Comparison of ENCODE assay signal across 13 cellular contexts in the genomic region with DNA sequence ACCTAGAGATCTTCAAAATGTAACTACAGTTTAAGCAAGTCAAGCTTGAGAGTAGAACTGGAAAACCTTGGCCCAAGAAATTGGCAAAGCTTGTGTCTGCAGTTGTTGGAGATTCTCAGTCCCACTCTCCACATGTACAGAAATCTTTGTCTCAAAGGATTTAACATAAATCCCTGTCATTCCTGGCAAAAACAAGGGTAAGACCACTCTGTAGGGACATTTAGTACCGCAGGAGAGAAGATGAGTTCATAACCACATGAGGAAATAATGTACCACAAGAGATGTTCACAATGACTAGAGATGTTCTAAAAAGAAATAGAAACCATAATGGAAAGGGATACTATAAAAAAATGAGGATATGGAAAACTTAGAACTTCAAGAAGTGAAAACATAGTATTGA.
A peak's percentile ranks its signal among the peaks of the same experiment; 100 is the strongest.
DNase-seq lines count a peak whose midpoint lies in the region; ATAC-seq and TF ChIP-seq lines count a peak whose summit lies in the region.
"Had no signal": no experiment of that assay in that cellular context is flagged by ENCODE, and none has a peak within 500 bp of the region (broad histone marks: within the 10 kb centered on the region; RNA-seq: fewer than 3 reads in every experiment).

No MANE protein-coding gene starts in this region.

- peak overlapping the region in 9 of 10 donors; percentile 47 to 88 (median 85) for H3K27ac ChIP-seq in heart right ventricle
- H3K27ac ChIP-seq in gastroesophageal sphincter = peak overlapping the region in 3 of 4 donors; percentile 65 to 83 (median 75)
- H3K27ac ChIP-seq in temporal lobe (ENCODE audit: low read depth, low read length) = peak overlapping the region; percentile 90

- TF ChIP-seq POLR2A in gastroesophageal sphincter (IDR thresholded peaks at IDR 0.05) = no peak

- no peak for DNase-seq in heart right ventricle
- no peak for DNase-seq in left ventricle myocardium superior
- no peak for DNase-seq in activated CD4-positive, alpha-beta memory T cell treated with anti-CD3 and anti-CD28 coated beads, Interleukin-2, amount 10 ng/mL, durations not matched to agents 7 days and 5 days
- DNase-seq in amniotic stem cell (lab: John Stamatoyannopoulos, UW) = no peak
- DNase-seq: DMS79 treated with DMSO at 0.1 percent for 48 hours, NCI-H1048, NCI-H345, retina had no signal

- intact Hi-C loops in heart right ventricle (cut with DNase I) = loop anchor here (5.0 to 10.0 kb wide), 7 partner anchors 45 to 182 kb away; a partner anchor contains a TSS
- intact Hi-C loops in left ventricle myocardium superior (cut with micrococcal nuclease) = loop anchor here (5.0 kb wide), 1 partner anchor 117 kb away; no protein-coding TSS in a partner anchor

- no peaks in the 10 kb centered on the region for H3K27me3 Mint-ChIP-seq in activated CD4-positive, alpha-beta memory T cell treated with anti-CD3 and anti-CD28 coated beads, Interleukin-2, amount 10 ng/mL, durations not matched to agents 7 days and 5 days

- H3K4me3 Mint-ChIP-seq in activated CD4-positive, alpha-beta memory T cell treated with anti-CD3 and anti-CD28 coated beads, Interleukin-2, amount 10 ng/mL, durations not matched to agents 7 days and 5 days = peak overlapping the region; percentile 43

- H3K27me3 ChIP-seq in heart right ventricle (no peaks in the 10 kb centered on the region), gastroesophageal sphincter (no peaks in the 10 kb centered on the region)
- H3K27me3 ChIP-seq: adrenal gland had no signal

- H3K4me1 Mint-ChIP-seq in activated CD4-positive, alpha-beta memory T cell treated with anti-CD3 and anti-CD28 coated beads, Interleukin-2, amount 10 ng/mL, durations not matched to agents 7 days and 5 days = peaks cover 75% of the 10 kb centered on the region

- H3K4me1 ChIP-seq in heart right ventricle (peaks cover 0 to 70% (median 54%) of the 10 kb centered on the region in 9 donors), gastroesophageal sphincter (peaks cover 7 to 66% (median 16%) of the 10 kb centered on the region in 3 donors)

- H3K36me3 ChIP-seq in heart right ventricle (peaks cover 0 to 56% (median 14%) of the 10 kb centered on the region in 9 donors), gastroesophageal sphincter (peaks cover 2 to 44% of the 10 kb centered on the region in 2 donors)

- H3K4me3 ChIP-seq in heart right ventricle (no peak overlapping the region), gastroesophageal sphincter (no peak overlapping the region)
- H3K4me3 ChIP-seq: adrenal gland had no signal

- WGBS in heart right ventricle, 2 donors = 77 to 95% methylated on average over 1 of the region's 1 CpG
- 80 to 100% methylated on average over 1 of the region's 1 CpG for WGBS in gastroesophageal sphincter (ENCODE audit: low coverage in 1 of 2), 2 donors

- H3K9me3 Mint-ChIP-seq in activated CD4-positive, alpha-beta memory T cell treated with anti-CD3 and anti-CD28 coated beads, Interleukin-2, amount 10 ng/mL, durations not matched to agents 7 days and 5 days = no peaks in the 10 kb centered on the region

- H3K36me3 Mint-ChIP-seq in activated CD4-positive, alpha-beta memory T cell treated with anti-CD3 and anti-CD28 coated beads, Interleukin-2, amount 10 ng/mL, durations not matched to agents 7 days and 5 days (ENCODE audit: low read depth) = peaks cover 54% of the 10 kb centered on the region

- POLR2A ChIA-PET in activated CD4-positive, alpha-beta memory T cell treated with anti-CD3 and anti-CD28 coated beads, Interleukin-2, amount 10 ng/mL, durations not matched to agents 7 days and 5 days (lab: Charles Lee) = interaction anchor here (0.9 to 7.5 kb wide), 10 partner anchors 11 to 516 kb away, joined by 3 to 59 read pairs (median 5); a partner anchor contains a TSS

- ATAC-seq in heart right ventricle (no peak), left ventricle myocardium superior (no peak), gastroesophageal sphincter (no peak), HG03469 (IDR thresholded peaks at IDR 0.05; ENCODE audit: unreplicated experiment) (no peak)
- ATAC-seq in activated CD4-positive, CD25-positive, alpha-beta regulatory T cell treated with anti-CD3 and anti-CD28 coated beads, Interleukin-2, amount 50 U/mL, for 24 hours = no peak

- peak overlapping the region; percentile 84 for H3K27ac Mint-ChIP-seq in activated CD4-positive, alpha-beta memory T cell treated with anti-CD3 and anti-CD28 coated beads, Interleukin-2, amount 10 ng/mL, durations not matched to agents 7 days and 5 days

- CTCF ChIA-PET in activated CD4-positive, alpha-beta memory T cell treated with anti-CD3 and anti-CD28 coated beads, Interleukin-2, amount 10 ng/mL, durations not matched to agents 7 days and 5 days (lab: Charles Lee) = interaction anchor here (1.0 to 10.7 kb wide), 10 partner anchors 10 to 182 kb away, joined by 3 to 187 read pairs (median 4); no protein-coding TSS in a partner anchor

- TF ChIP-seq CTCF in heart right ventricle (IDR thresholded peaks at IDR 0.05) (no peak), gastroesophageal sphincter (IDR thresholded peaks at IDR 0.05) (no peak)

- H3K9me3 ChIP-seq in heart right ventricle = no peaks in the 10 kb centered on the region
- no peaks in the 10 kb centered on the region for H3K9me3 ChIP-seq in gastroesophageal sphincter
- H3K9me3 ChIP-seq: adrenal gland had no signal

- TF ChIP-seq EP300 in gastroesophageal sphincter (IDR thresholded peaks at IDR 0.05) = no peak
